Comparison of ENCODE assay signal across 24 cellular contexts in genomic region chr17:78605886-78606285, GRCh38. TPM values are rescaled to one million over a fixed set of nuclear protein-coding genes. Genes with fewer than 3 reads are reported as not detected.
A peak's percentile ranks its signal among the peaks of the same experiment; 100 is the strongest.
DNase-seq lines count a peak whose midpoint lies in the region; ATAC-seq, FAIRE-seq and TF ChIP-seq lines count a peak whose summit lies in the region.
"Had no signal": no experiment of that assay in that cellular context is flagged by ENCODE, and none has a peak within 500 bp of the region (broad histone marks: within the 10 kb centered on the region; RNA-seq: fewer than 3 reads in every experiment).

No MANE protein-coding gene starts in this region.

- H3K4ac ChIP-seq in neuronal stem cell (ENCODE audit: low read length), result no peak overlapping the region

- TF ChIP-seq POLR2A in HepG2 (IDR thresholded peaks at IDR 0.05; ENCODE audit: insufficient read depth in 1 of 2, low read depth in 2 of 2, low read length in 2 of 2) (no peak), right lobe of liver (IDR thresholded peaks at IDR 0.05) (no peak), lower leg skin (IDR thresholded peaks at IDR 0.05) (no peak)

- in situ Hi-C loops in HepG2 (cut with HindIII; ENCODE audit: extremely low pct_ligation_motif_present, low pct_unique_long_range_greater_than_20kb), result loop anchor here (10.0 kb wide), 1 partner anchor 111 kb away; no protein-coding TSS in a partner anchor

- CTCF ChIA-PET in HepG2 (lab: Yijun Ruan, JAX; ENCODE audit: low intra/inter-chr PET ratio, low total read pairs), result interaction anchor here (2.5 kb wide), 1 partner anchor 109 kb away, joined by 14 read pairs; no protein-coding TSS in a partner anchor

- H2BK5ac ChIP-seq in neuronal stem cell (ENCODE audit: low read length), result no peak overlapping the region

- H2AK5ac ChIP-seq in neuronal stem cell (ENCODE audit: low read depth, low read length), result no peak overlapping the region

- no peaks in the 10 kb centered on the region for H3K9me3 ChIP-seq in HepG2 (ENCODE audit: low read length)
- no peaks in the 10 kb centered on the region for H3K9me3 ChIP-seq in right lobe of liver
- no peaks in the 10 kb centered on the region for H3K9me3 ChIP-seq in T-helper 17 cell (ENCODE audit: control insufficient read depth, low read length, poor library complexity, severe bottlenecking)
- H3K9me3 ChIP-seq in neuronal stem cell (replicated peaks in 1 of 2; ENCODE audit: control insufficient read depth in 2 of 2, insufficient read depth in 1 of 2, low read depth in 1 of 2, low read length in 2 of 2), result peaks cover 0 to 2% of the 10 kb centered on the region in 2 donors
- H3K9me3 ChIP-seq: A549, Caco-2 had no signal

- no peak overlapping the region for H3K27ac ChIP-seq in HepG2 (ENCODE audit: extremely low read length, insufficient read depth, low read length)
- no peak overlapping the region for H3K27ac ChIP-seq in right lobe of liver
- H3K27ac ChIP-seq in neuronal stem cell (replicated peaks; ENCODE audit: low read length), result no peak overlapping the region
- H3K27ac ChIP-seq: 22Rv1, C4-2B had no signal

- DNase-seq in HepG2 (ENCODE audit: low spot score) (no peak), right lobe of liver (no peak), T-helper 17 cell (no peak), neuronal stem cell (ENCODE audit: low spot score) (no peak), epidermal melanocyte (ENCODE audit: insufficient read length, low spot score) (no peak), activated gamma-delta T cell treated with Interleukin-2 at 50 U/mL for 16 hours (no peak), lower leg skin (ENCODE audit: low spot score in 2 of 2) (no peak)
- DNase-seq: AML-193; Caco-2; Calu3; CD4-positive, alpha-beta T cell; CD8-positive, alpha-beta T cell; DMS79 treated with DMSO at 0.1 percent for 48 hours; GF-D8 had no signal

- no peak overlapping the region for H4K91ac ChIP-seq in neuronal stem cell (ENCODE audit: low read depth, low read length, poor library complexity)

- ATAC-seq in HepG2 (no peak), right lobe of liver (no peak), T-helper 17 cell (no peak)
- ATAC-seq: A549; CD8-positive, alpha-beta T cell had no signal

- H3K9ac ChIP-seq in HepG2 (ENCODE audit: insufficient read depth, low read depth, low read length), result no peak overlapping the region
- H3K9ac ChIP-seq in neuronal stem cell (ENCODE audit: low read depth, low read length, poor library complexity), result no peak overlapping the region
- H3K9ac ChIP-seq: BLaER1 treated with 17β-estradiol and CSF1 and Interleukin-3, amounts not matched to agents 10 nM and 100 nM had no signal

- H3K4me3 ChIP-seq in HepG2 (replicated peaks in 1 of 3; ENCODE audit: insufficient read depth in 1 of 3, low read depth in 2 of 3, low read length in 3 of 3), result no peak overlapping the region
- no peak overlapping the region for H3K4me3 ChIP-seq in right lobe of liver
- H3K4me3 ChIP-seq in neuronal stem cell (ENCODE audit: low read length in 2 of 2), result no peak overlapping the region
- no peak overlapping the region for H3K4me3 ChIP-seq in lower leg skin (ENCODE audit: low read depth, poor library complexity, severe bottlenecking)
- H3K4me3 ChIP-seq: A549; BLaER1 treated with 17β-estradiol and CSF1 and Interleukin-3, amounts not matched to agents 10 nM and 100 nM had no signal

- H2BK15ac ChIP-seq in neuronal stem cell (ENCODE audit: low read length), result no peak overlapping the region

- peak overlapping the region; percentile 15 for H3K4me3 Mint-ChIP-seq in T-helper 17 cell
- H3K4me3 Mint-ChIP-seq: B cell; CD4-positive, alpha-beta T cell; CD8-positive, alpha-beta T cell had no signal

- no peak overlapping the region for H3K27ac Mint-ChIP-seq in T-helper 17 cell
- H3K27ac Mint-ChIP-seq: B cell; CD4-positive, alpha-beta T cell; CD8-positive, alpha-beta T cell had no signal

- POLR2A ChIA-PET in HepG2 (lab: Yijun Ruan, JAX), result interaction anchor here (1.7 to 4.2 kb wide), 2 partner anchors 14 to 18 kb away, joined by 4 to 16 read pairs; no protein-coding TSS in a partner anchor

- H3K36me3 ChIP-seq in HepG2 (replicated peaks in 1 of 2; ENCODE audit: control insufficient read depth in 1 of 2, insufficient read depth in 2 of 2, low read length in 2 of 2) (no peaks in the 10 kb centered on the region), right lobe of liver (no peaks in the 10 kb centered on the region), neuronal stem cell (replicated peaks in 1 of 2; ENCODE audit: control insufficient read depth in 2 of 2, insufficient read depth in 2 of 2, low read length in 2 of 2) (no peaks in the 10 kb centered on the region)
- H3K36me3 ChIP-seq: BLaER1 treated with 17β-estradiol and CSF1 and Interleukin-3, amounts not matched to agents 10 nM and 100 nM had no signal

- H2BK120ac ChIP-seq in neuronal stem cell (ENCODE audit: low read depth, low read length), result peak overlapping the region; percentile 51

- peak overlapping the region; percentile 63 for H3K18ac ChIP-seq in neuronal stem cell (ENCODE audit: low read length)

- TF ChIP-seq EP300 in HepG2 (IDR thresholded peaks at IDR 0.05; ENCODE audit: low read depth in 2 of 2, low read length in 2 of 2) (no peak), HepG2 (CRISPR knock-in tag; IDR thresholded peaks at IDR 0.05; ENCODE audit: borderline replicate concordance) (no peak)

- no peak overlapping the region for H3K14ac ChIP-seq in neuronal stem cell (ENCODE audit: low read length)

- intact Hi-C loops in HepG2 (cut with micrococcal nuclease; ENCODE audit: unreplicated experiment) (no loop called here), right lobe of liver (cut with DNase I) (no loop called here), lower leg skin (cut with DNase I; ENCODE audit: low total_unique reads) (no loop called here)

- H3K27me3 ChIP-seq in HepG2 (ENCODE audit: control insufficient read depth in 1 of 2, insufficient read depth in 2 of 2, low read length in 2 of 2) (no peaks in the 10 kb centered on the region), right lobe of liver (no peaks in the 10 kb centered on the region), neuronal stem cell (ENCODE audit: control insufficient read depth in 3 of 3, insufficient read depth in 3 of 3, low read depth in 1 of 3, low read length in 3 of 3) (peaks cover 0 to 10% (median 0%) of the 10 kb centered on the region in 3 experiments)
- H3K27me3 ChIP-seq: BLaER1 treated with 17β-estradiol and CSF1 and Interleukin-3, amounts not matched to agents 10 nM and 100 nM had no signal

- no peak overlapping the region for H2BK12ac ChIP-seq in neuronal stem cell (ENCODE audit: low read length)

- TF ChIP-seq CTCF in HepG2 (CRISPR knock-in tag; IDR thresholded peaks at IDR 0.05), result no peak
- no peak for TF ChIP-seq CTCF in right lobe of liver (IDR thresholded peaks at IDR 0.05)
- TF ChIP-seq CTCF in lower leg skin (IDR thresholded peaks at IDR 0.05), result no peak

- WGBS in HepG2 (ENCODE audit: low lambda C conversion rate), result 92% methylated on average over 6 of the region's 6 CpGs
- WGBS in right lobe of liver (ENCODE audit: insufficient coverage, low coverage, low lambda C conversion rate, missing lambda C conversion rate), result 96% methylated on average over 4 of the region's 6 CpGs
- WGBS in neuronal stem cell (ENCODE audit: extremely low coverage in 2 of 2, insufficient read length in 2 of 2, insufficient replicate concordance in 1 of 2), 2 donors, result no CpG with 5 or more reads among the region's 6 CpGs
- 88 to 93% methylated on average over 6 of the region's 6 CpGs for WGBS in lower leg skin, 2 donors

- no peak overlapping the region for H3K23ac ChIP-seq in neuronal stem cell (ENCODE audit: low read depth, low read length, poor library complexity)

- no TSS peak for BruUV-seq in HepG2 (replicated peaks; lab: Mats Ljungman, UMichigan)

- FAIRE-seq in HepG2 (lab: Jason Lieb, UNC), result no peak
- FAIRE-seq: A549, D721Med, G401.6, GM12891, GM19239 had no signal

- H3K4me2 ChIP-seq in HepG2 (ENCODE audit: low read depth, low read length) (no peak overlapping the region), neuronal stem cell (ENCODE audit: insufficient read depth, low read length, poor library complexity, severe bottlenecking) (no peak overlapping the region)
- H3K4me2 ChIP-seq: A549; BLaER1 treated with 17β-estradiol and CSF1 and Interleukin-3, amounts not matched to agents 10 nM and 100 nM had no signal

- no peaks in the 10 kb centered on the region for H3K79me1 ChIP-seq in neuronal stem cell (ENCODE audit: low read depth, low read length)

- no peaks in the 10 kb centered on the region for H4K20me1 ChIP-seq in HepG2 (ENCODE audit: insufficient read depth, low read length)
- H4K20me1 ChIP-seq: BLaER1 treated with 17β-estradiol and CSF1 and Interleukin-3, amounts not matched to agents 10 nM and 100 nM had no signal

- no peak overlapping the region for H4K8ac ChIP-seq in neuronal stem cell (ENCODE audit: low read depth, low read length)

- H3K4me1 Mint-ChIP-seq in T-helper 17 cell, result no peaks in the 10 kb centered on the region
- H3K4me1 Mint-ChIP-seq: B cell had no signal

- no peaks in the 10 kb centered on the region for H3K79me2 ChIP-seq in HepG2 (ENCODE audit: insufficient read depth, low read length)

- TF ChIP-seq RAD21 in HepG2 (CRISPR knock-in tag; IDR thresholded peaks at IDR 0.05), result no peak

- H3K27me3 Mint-ChIP-seq in T-helper 17 cell, result peaks cover under 1% of the 10 kb centered on the region
- H3K27me3 Mint-ChIP-seq: CD4-positive, alpha-beta T cell had no signal

- H2AFZ ChIP-seq in HepG2 (ENCODE audit: low read length) (no peak overlapping the region), neuronal stem cell (ENCODE audit: low read length) (no peak overlapping the region)

- H3K4me1 ChIP-seq in HepG2 (ENCODE audit: insufficient read depth, low read length), result peaks cover 35% of the 10 kb centered on the region
- no peaks in the 10 kb centered on the region for H3K4me1 ChIP-seq in right lobe of liver
- peaks cover 0 to 4% of the 10 kb centered on the region in 2 donors for H3K4me1 ChIP-seq in neuronal stem cell (ENCODE audit: control insufficient read depth in 2 of 2, insufficient read depth in 1 of 2, low read depth in 1 of 2, low read length in 2 of 2)
- H3K4me1 ChIP-seq: Caco-2 had no signal

- no peaks in the 10 kb centered on the region for H3K36me3 Mint-ChIP-seq in T-helper 17 cell (ENCODE audit: low read depth)
- H3K36me3 Mint-ChIP-seq: CD8-positive, alpha-beta T cell had no signal

RNA-seq across cellular contexts. Expression of gene DNAH17, which starts 28.7 kb away (rescaled TPM):
- total RNA-seq in HepG2 (2016; rRNA removed; fragmentation: Illumina TruSeq; extraction: Trizol) (0.86 and 0.90 TPM in 2 replicates), right lobe of liver (under 1 TPM in 1 of 6 experiments, not detected in 5; 0.04 TPM), T-helper 17 cell (under 1 TPM; 0.21 to 0.87 TPM), lower leg skin (10 to 100 TPM in 1 of 4 donors, 1 to 10 TPM in 2, under 1 TPM in 1; 0.89 to 15.4 (median 3.8) TPM)
- total RNA-seq in HepG2 (2016; cell fraction: cytosol; rRNA removed; fragmentation: Illumina TruSeq; extraction: Trizol; ENCODE audit: low read depth), result 0.51 and 0.79 TPM in 2 replicates
- 0.28 and 1.4 TPM in 2 replicates for total RNA-seq in HepG2 (2016; cell fraction: insoluble cytoplasmic fraction; rRNA removed; fragmentation: Illumina TruSeq; extraction: Trizol)
- 0.34 and 0.46 TPM in 2 replicates for total RNA-seq in HepG2 (2016; cell fraction: membrane; rRNA removed; fragmentation: Illumina TruSeq; extraction: Trizol)
- 1.9 and 2.2 TPM in 2 replicates for total RNA-seq in HepG2 (2016; cell fraction: nucleus; rRNA removed; fragmentation: Illumina TruSeq; extraction: Trizol)
- polyA plus RNA-seq in HepG2 (2011; rRNA removed), result 1.6 and 1.8 TPM in 2 replicates
- polyA plus RNA-seq in HepG2 (2011; cell fraction: cytosol; rRNA removed), result 0.98 and 1.4 TPM in 2 replicates
- 8.8 and 9.2 TPM in 2 replicates for polyA plus RNA-seq in HepG2 (2011; cell fraction: nucleus; rRNA removed)
- 3.3 and 4.0 TPM in 2 replicates for polyA plus RNA-seq in HepG2 (2012)
- polyA plus RNA-seq in HepG2 (2016; cell fraction: cytosol; fragmentation: Illumina TruSeq; extraction: Trizol; ENCODE audit: low read depth), result 0.34 and 0.66 TPM in 2 replicates
- polyA plus RNA-seq in HepG2 (2016; cell fraction: insoluble cytoplasmic fraction; fragmentation: Illumina TruSeq; extraction: Trizol; ENCODE audit: low read depth), result 1.1 and 1.3 TPM in 2 replicates
- 0.31 and 1.2 TPM in 2 replicates for polyA plus RNA-seq in HepG2 (2016; cell fraction: membrane; fragmentation: Illumina TruSeq; extraction: Trizol; ENCODE audit: low read depth)
- 2.7 and 3.1 TPM in 2 replicates for polyA plus RNA-seq in HepG2 (2016; cell fraction: nucleus; fragmentation: Illumina TruSeq; extraction: Trizol; ENCODE audit: insufficient read depth, low read depth)
- 2.5 and 3.0 TPM in 2 replicates for polyA minus RNA-seq in HepG2 (2011; rRNA and poly(A)+ RNA removed; ENCODE audit: low replicate concordance)
- 0.89 and 1.5 TPM in 2 replicates for polyA minus RNA-seq in HepG2 (2011; cell fraction: cytosol; rRNA and poly(A)+ RNA removed)
- polyA minus RNA-seq in HepG2 (2011; cell fraction: nucleus; rRNA and poly(A)+ RNA removed), result 6.1 and 6.3 TPM in 2 replicates
- 0.03 TPM for polyA plus RNA-seq in neuronal stem cell (2013, experiment 1 of 2)
- 0.04 TPM for polyA plus RNA-seq in neuronal stem cell (2013, experiment 2 of 2)
- polyA plus RNA-seq: BJ had no signal
